In genomic region chr5:51389326-51389581, GRCh38 we compare ENCODE assay signal across 15 cellular contexts. TPM values are rescaled to one million over a fixed set of nuclear protein-coding genes. Genes with fewer than 3 reads are reported as not detected.
A peak's percentile ranks its signal among the peaks of the same experiment; 100 is the strongest.
DNase-seq lines count a peak whose midpoint lies in the region; ATAC-seq and TF ChIP-seq lines count a peak whose summit lies in the region.
"Had no signal": no experiment of that assay in that cellular context is flagged by ENCODE, and none has a peak within 500 bp of the region (broad histone marks: within the 10 kb centered on the region; RNA-seq: fewer than 3 reads in every experiment).

No MANE protein-coding gene starts in this region.

- no peak overlapping the region for H3K27ac ChIP-seq in dorsolateral prefrontal cortex
- no peak overlapping the region for H3K27ac ChIP-seq in mesodermal cell (ENCODE audit: low read depth, low read length, severe bottlenecking)
- no peak overlapping the region for H3K27ac ChIP-seq in thoracic aorta
- H3K27ac ChIP-seq in PC-9: no peak overlapping the region

- peak overlapping the region in 37 of 59 donors; percentile 3 to 56 (median 35) for H3K4me3 ChIP-seq in dorsolateral prefrontal cortex
- H3K4me3 ChIP-seq in mesodermal cell (ENCODE audit: extremely low read depth, insufficient read depth, low read length, poor library complexity, severe bottlenecking): peak overlapping the region; percentile 16
- peak overlapping the region; percentile 58 for H3K4me3 ChIP-seq in thoracic aorta
- H3K4me3 ChIP-seq in PC-9: no peak overlapping the region

- POLR2A ChIA-PET in PC-9 (lab: Charles Lee; ENCODE audit: unreplicated experiment): no interaction called here

- H3K4me2 ChIP-seq in PC-9: no peak overlapping the region

- no peaks in the 10 kb centered on the region for H4K20me1 ChIP-seq in PC-9 (ENCODE audit: insufficient read depth)

- H3F3A ChIP-seq in PC-9 (ENCODE audit: insufficient read depth, low read depth): no peaks in the 10 kb centered on the region

- H3K27me3 ChIP-seq in dorsolateral prefrontal cortex: peaks cover 14 to 100% (median 99%) of the 10 kb centered on the region in 45 donors
- peaks cover 14% of the 10 kb centered on the region for H3K27me3 ChIP-seq in thoracic aorta (replicated peaks; ENCODE audit: insufficient read depth)
- no peaks in the 10 kb centered on the region for H3K27me3 ChIP-seq in PC-9 (ENCODE audit: insufficient read depth, low read depth)

- H3K4me1 ChIP-seq in mesodermal cell (ENCODE audit: control insufficient read depth, insufficient read depth, low read length, poor library complexity, severe bottlenecking): peaks cover 23% of the 10 kb centered on the region
- H3K4me1 ChIP-seq in thoracic aorta (ENCODE audit: control insufficient read depth in 1 of 2, low read depth in 2 of 2): peaks cover 0 to 21% of the 10 kb centered on the region in 2 donors
- H3K4me1 ChIP-seq in PC-9 (replicated peaks; ENCODE audit: insufficient read depth): 0 out of 2 replicates have a peak, but pooled peaks cover 4% of the 10 kb centered on the region

- no TSS peak for BruUV-seq in PC-9 (replicated peaks; lab: Mats Ljungman, UMichigan)

- intact Hi-C loops in Right ventricle myocardium inferior (cut with DNase I) (no loop called here), cardiac septum (cut with DNase I) (no loop called here), dorsolateral prefrontal cortex (cut with DNase I) (loop anchor here (10.0 kb wide), 1 partner anchor 424 kb away; no protein-coding TSS in a partner anchor), PC-9 (cut with micrococcal nuclease; ENCODE audit: unreplicated experiment) (no loop called here)

- H3K9me3 ChIP-seq in mesodermal cell (ENCODE audit: control insufficient read depth, low read length): no peaks in the 10 kb centered on the region
- no peaks in the 10 kb centered on the region for H3K9me3 ChIP-seq in thoracic aorta
- H3K9me3 ChIP-seq in PC-9 (ENCODE audit: insufficient read depth, low read depth): no peaks in the 10 kb centered on the region

- no peaks in the 10 kb centered on the region for H3K79me2 ChIP-seq in PC-9 (ENCODE audit: low read depth)

- TF ChIP-seq CTCF in dorsolateral prefrontal cortex (IDR thresholded peaks at IDR 0.05 in 54 of 56, conservative IDR thresholded peaks at IDR 0.05 in 2 of 56; ENCODE audit: low read depth in 1 of 56, partially characterized antibody in 56 of 56) (no peak), thoracic aorta (IDR thresholded peaks at IDR 0.05) (no peak), PC-9 (conservative IDR thresholded peaks at IDR 0.05) (no peak)

- CTCF ChIA-PET in PC-9 (lab: Charles Lee): no interaction called here

- H3K36me3 ChIP-seq in mesodermal cell (ENCODE audit: control insufficient read depth, insufficient read depth, low read length): peaks cover 9% of the 10 kb centered on the region
- no peaks in the 10 kb centered on the region for H3K36me3 ChIP-seq in thoracic aorta
- H3K36me3 ChIP-seq in PC-9 (ENCODE audit: low read depth): no peaks in the 10 kb centered on the region

- no peaks in the 10 kb centered on the region for H3K9me2 ChIP-seq in PC-9 (ENCODE audit: insufficient read depth)

- no peak for ATAC-seq in Right ventricle myocardium inferior
- no peak for ATAC-seq in thoracic aorta (ENCODE audit: insufficient number of reproducible peaks, low FRiP score, low read depth)

- DNase-seq in Right ventricle myocardium inferior (ENCODE audit: missing footprints) (peak; percentile 34), cardiac septum (ENCODE audit: low spot score) (no peak), dorsolateral prefrontal cortex (no peak), thoracic aorta (ENCODE audit: low spot score) (no peak), CD1c-positive myeloid dendritic cell (ENCODE audit: extremely low spot score) (no peak), PC-9 (no peak), KG1 (lab: John Stamatoyannopoulos, UW) (no peak)
- DNase-seq: activated CD4-positive, CD25-positive, alpha-beta regulatory T cell; activated gamma-delta T cell; aorta; NCI-H526 treated with DMSO at 0.1 percent for 48 hours had no signal

- H2AFZ ChIP-seq in PC-9: no peak overlapping the region

- 0 to 1% methylated on average over 12 to 17 of the region's 19 CpGs for WGBS in mesodermal cell (ENCODE audit: insufficient coverage in 2 of 2), 2 experiments

RNA-seq across cellular contexts. Expression of gene ISL1, which starts 6.0 kb away (rescaled TPM):
- total RNA-seq in Right ventricle myocardium inferior: not detected
- not detected for total RNA-seq in cardiac septum
- not detected for total RNA-seq in dorsolateral prefrontal cortex
- 32.5 TPM for polyA plus RNA-seq in mesodermal cell (2013, experiment 1 of 2)
- polyA plus RNA-seq in mesodermal cell (2013, experiment 2 of 2): 25.2 TPM
- not detected for total RNA-seq in thoracic aorta
- not detected in 2 replicates for total RNA-seq in PC-9 (2021)
- total RNA-seq: LHCN-M2; mononuclear cell; T-helper 1 cell treated with Interleukin-12 subunit alpha and Interleukin-12 subunit beta and Interleukin-4 antibody, amounts not matched to agents 30 ng/mL and 1 ng/mL, for 36 hours had no signal
- polyA plus RNA-seq: aorta had no signal

Comparison
In these comparisons a context has a peak if more than half of its experiments do, and no peak if none do; other contexts are left out.
1. intact Hi-C loops: an anchor here in dorsolateral prefrontal cortex (10.0 kb wide); none called in Right ventricle myocardium inferior, cardiac septum and PC-9.